ENCODE assay signal across 1 cellular context in genomic region chr12:124753993-124754392, GRCh38.
TF ChIP-seq lines count a peak whose summit lies in the region.

No MANE protein-coding gene starts in this region.

TF ChIP-seq in IMR-90, 13 proteins besides CTCF, POLR2A, EP300 and RAD21:
- no peak for TF ChIP-seq ELK1 (IDR thresholded peaks at IDR 0.05; ENCODE audit: borderline replicate concordance, low read depth, low read length)
- TF ChIP-seq FOS (IDR thresholded peaks at IDR 0.05; ENCODE audit: low read depth, low read length): no peak
- no peak for TF ChIP-seq USF2 (IDR thresholded peaks at IDR 0.05; ENCODE audit: low read depth, low read length)
- no peak for TF ChIP-seq MAFK (IDR thresholded peaks at IDR 0.05; ENCODE audit: low read depth, low read length)
- TF ChIP-seq RFX5 (IDR thresholded peaks at IDR 0.05; ENCODE audit: low read depth, low read length): no peak
- TF ChIP-seq NFE2L2 (IDR thresholded peaks at IDR 0.05; ENCODE audit: low read depth, low read length): no peak
- TF ChIP-seq BHLHE40 (IDR thresholded peaks at IDR 0.05; ENCODE audit: low read depth, low read length): no peak
- no peak for TF ChIP-seq MXI1 (IDR thresholded peaks at IDR 0.05; ENCODE audit: borderline replicate concordance, low read depth, low read length)
- no peak for TF ChIP-seq CEBPB (IDR thresholded peaks at IDR 0.05; ENCODE audit: low read depth, low read length)
- no peak for TF ChIP-seq CHD1 (IDR thresholded peaks at IDR 0.05; ENCODE audit: low read depth, low read length)
- no peak for TF ChIP-seq SMC3 (IDR thresholded peaks at IDR 0.05; ENCODE audit: low read depth, low read length)
- TF ChIP-seq MAZ (IDR thresholded peaks at IDR 0.05; ENCODE audit: borderline replicate concordance, low read depth, low read length): no peak
